In the genomic region with DNA sequence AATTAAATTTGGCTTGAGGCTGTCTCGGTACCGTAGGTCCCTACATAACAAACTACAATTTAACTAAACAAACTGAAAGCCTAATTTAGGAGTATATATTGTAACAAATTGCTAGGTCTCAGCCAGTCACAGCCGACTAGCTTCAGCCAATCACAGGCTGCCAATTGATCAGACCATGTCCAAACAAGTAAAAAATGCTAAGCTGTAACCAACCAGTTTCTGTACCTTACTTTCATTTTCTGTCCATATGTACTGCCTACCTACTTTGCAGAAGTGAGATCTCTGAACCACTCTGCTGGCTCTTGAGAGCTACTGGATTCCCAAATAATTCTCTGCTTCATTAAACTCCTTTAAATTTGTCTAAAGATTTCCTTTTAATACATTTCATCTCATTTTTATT, we compare ENCODE assay signal across 8 cellular contexts.
A peak's percentile ranks its signal among the peaks of the same experiment; 100 is the strongest.
DNase-seq lines count a peak whose midpoint lies in the region; ATAC-seq lines count a peak whose summit lies in the region.

No MANE protein-coding gene starts in this region.

- DNase-seq in EL (peak; percentile 21), memory B cell (ENCODE audit: low spot score in 2 of 2) (peak; percentile 21 to 59), NCI-H2081 treated with DMSO at 0.1 percent for 48 hours (lab: John Stamatoyannopoulos, UW) (no peak), HT-29 (ENCODE audit: low spot score) (no peak), AG20443 (ENCODE audit: low spot score) (no peak)

- H3K9me3 Mint-ChIP-seq in T-helper 1 cell treated with Interleukin-12 subunit alpha and Interleukin-12 subunit beta and Interleukin-4 antibody, amounts not matched to agents 30 μg/mL and 1 μg/mL, for 36 hours: peaks cover 7% of the 10 kb centered on the region
- no peaks in the 10 kb centered on the region for H3K9me3 Mint-ChIP-seq in memory B cell

- no peaks in the 10 kb centered on the region for H3K27me3 Mint-ChIP-seq in T-helper 1 cell treated with Interleukin-12 subunit alpha and Interleukin-12 subunit beta and Interleukin-4 antibody, amounts not matched to agents 30 μg/mL and 1 μg/mL, for 36 hours (ENCODE audit: low read depth)
- H3K27me3 Mint-ChIP-seq in memory B cell: no peaks in the 10 kb centered on the region

- peak; percentile 59 for ATAC-seq in GM19463 (IDR thresholded peaks at IDR 0.05; ENCODE audit: unreplicated experiment)
- ATAC-seq in HG03378 (IDR thresholded peaks at IDR 0.05; ENCODE audit: unreplicated experiment): peak; percentile 84
- ATAC-seq in memory B cell (ENCODE audit: low read depth): peak; percentile 79

- peaks cover 42% of the 10 kb centered on the region for H3K4me1 Mint-ChIP-seq in T-helper 1 cell treated with Interleukin-12 subunit alpha and Interleukin-12 subunit beta and Interleukin-4 antibody, amounts not matched to agents 30 μg/mL and 1 μg/mL, for 36 hours (ENCODE audit: low read depth)
- peaks cover 21% of the 10 kb centered on the region for H3K4me1 Mint-ChIP-seq in memory B cell

- peaks cover 10% of the 10 kb centered on the region for H3K36me3 Mint-ChIP-seq in T-helper 1 cell treated with Interleukin-12 subunit alpha and Interleukin-12 subunit beta and Interleukin-4 antibody, amounts not matched to agents 30 μg/mL and 1 μg/mL, for 36 hours (ENCODE audit: low read depth)
- H3K36me3 Mint-ChIP-seq in memory B cell: no peaks in the 10 kb centered on the region

- peak overlapping the region; percentile 96 for H3K27ac Mint-ChIP-seq in T-helper 1 cell treated with Interleukin-12 subunit alpha and Interleukin-12 subunit beta and Interleukin-4 antibody, amounts not matched to agents 30 μg/mL and 1 μg/mL, for 36 hours
- H3K27ac Mint-ChIP-seq in memory B cell: peak overlapping the region; percentile 98

- H3K4me3 Mint-ChIP-seq in T-helper 1 cell treated with Interleukin-12 subunit alpha and Interleukin-12 subunit beta and Interleukin-4 antibody, amounts not matched to agents 30 μg/mL and 1 μg/mL, for 36 hours: peak overlapping the region; percentile 79
- peak overlapping the region; percentile 51 for H3K4me3 Mint-ChIP-seq in memory B cell

Comparison
In these comparisons a context has a peak if more than half of its experiments do, and no peak if none do; other contexts are left out.
1. DNase-seq: peak in EL (single experiment) and memory B cell (2 of 2); none in NCI-H2081 treated with DMSO at 0.1 percent for 48 hours (single experiment), HT-29 (single experiment) and AG20443 (single experiment).
2. Peak in every context shown above with its lines, with median percentiles within 50 percentile points of each other: ATAC-seq.